In the genomic region with DNA sequence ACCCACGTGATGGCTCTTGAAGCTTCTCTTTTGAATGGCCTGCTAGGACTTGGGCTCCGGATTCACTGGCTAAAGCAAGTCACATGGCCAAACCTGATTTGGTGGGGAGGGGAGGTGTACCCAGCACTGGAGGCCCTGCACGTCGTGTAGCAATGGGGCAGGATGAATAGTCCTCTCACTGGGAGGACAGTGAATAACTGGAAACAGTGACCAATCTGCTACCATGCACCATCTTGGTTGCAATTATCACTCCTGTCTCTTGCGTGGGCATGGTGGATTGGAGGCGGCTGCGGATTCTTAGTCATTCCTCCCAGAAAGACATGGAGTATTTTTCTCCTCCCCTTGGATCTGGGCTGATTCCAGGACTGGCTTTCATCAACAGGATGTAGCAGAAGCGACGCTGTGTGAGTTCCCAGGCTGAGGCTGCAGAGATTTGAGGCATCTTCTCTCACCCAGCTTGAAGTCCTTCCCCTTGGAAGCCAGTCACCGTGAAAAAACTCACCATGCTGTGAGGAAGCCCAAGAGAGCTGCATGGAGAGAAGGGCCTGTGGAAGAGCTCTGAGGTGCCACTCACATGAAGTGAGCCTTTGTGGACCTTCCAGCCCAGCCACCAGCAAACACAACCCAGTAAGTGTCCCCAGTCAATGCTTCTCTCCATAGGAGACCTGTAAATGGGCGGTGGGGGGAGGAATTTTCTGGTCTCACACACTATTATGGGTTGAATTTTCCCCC, we compare ENCODE assay signal across 1 cellular context.
TF ChIP-seq lines count a peak whose summit lies in the region.

No MANE protein-coding gene starts in this region.

TF ChIP-seq in HepG2, 621 proteins besides CTCF, POLR2A, EP300 and RAD21 (continued from another document):
- TF ChIP-seq, protein P1, sequence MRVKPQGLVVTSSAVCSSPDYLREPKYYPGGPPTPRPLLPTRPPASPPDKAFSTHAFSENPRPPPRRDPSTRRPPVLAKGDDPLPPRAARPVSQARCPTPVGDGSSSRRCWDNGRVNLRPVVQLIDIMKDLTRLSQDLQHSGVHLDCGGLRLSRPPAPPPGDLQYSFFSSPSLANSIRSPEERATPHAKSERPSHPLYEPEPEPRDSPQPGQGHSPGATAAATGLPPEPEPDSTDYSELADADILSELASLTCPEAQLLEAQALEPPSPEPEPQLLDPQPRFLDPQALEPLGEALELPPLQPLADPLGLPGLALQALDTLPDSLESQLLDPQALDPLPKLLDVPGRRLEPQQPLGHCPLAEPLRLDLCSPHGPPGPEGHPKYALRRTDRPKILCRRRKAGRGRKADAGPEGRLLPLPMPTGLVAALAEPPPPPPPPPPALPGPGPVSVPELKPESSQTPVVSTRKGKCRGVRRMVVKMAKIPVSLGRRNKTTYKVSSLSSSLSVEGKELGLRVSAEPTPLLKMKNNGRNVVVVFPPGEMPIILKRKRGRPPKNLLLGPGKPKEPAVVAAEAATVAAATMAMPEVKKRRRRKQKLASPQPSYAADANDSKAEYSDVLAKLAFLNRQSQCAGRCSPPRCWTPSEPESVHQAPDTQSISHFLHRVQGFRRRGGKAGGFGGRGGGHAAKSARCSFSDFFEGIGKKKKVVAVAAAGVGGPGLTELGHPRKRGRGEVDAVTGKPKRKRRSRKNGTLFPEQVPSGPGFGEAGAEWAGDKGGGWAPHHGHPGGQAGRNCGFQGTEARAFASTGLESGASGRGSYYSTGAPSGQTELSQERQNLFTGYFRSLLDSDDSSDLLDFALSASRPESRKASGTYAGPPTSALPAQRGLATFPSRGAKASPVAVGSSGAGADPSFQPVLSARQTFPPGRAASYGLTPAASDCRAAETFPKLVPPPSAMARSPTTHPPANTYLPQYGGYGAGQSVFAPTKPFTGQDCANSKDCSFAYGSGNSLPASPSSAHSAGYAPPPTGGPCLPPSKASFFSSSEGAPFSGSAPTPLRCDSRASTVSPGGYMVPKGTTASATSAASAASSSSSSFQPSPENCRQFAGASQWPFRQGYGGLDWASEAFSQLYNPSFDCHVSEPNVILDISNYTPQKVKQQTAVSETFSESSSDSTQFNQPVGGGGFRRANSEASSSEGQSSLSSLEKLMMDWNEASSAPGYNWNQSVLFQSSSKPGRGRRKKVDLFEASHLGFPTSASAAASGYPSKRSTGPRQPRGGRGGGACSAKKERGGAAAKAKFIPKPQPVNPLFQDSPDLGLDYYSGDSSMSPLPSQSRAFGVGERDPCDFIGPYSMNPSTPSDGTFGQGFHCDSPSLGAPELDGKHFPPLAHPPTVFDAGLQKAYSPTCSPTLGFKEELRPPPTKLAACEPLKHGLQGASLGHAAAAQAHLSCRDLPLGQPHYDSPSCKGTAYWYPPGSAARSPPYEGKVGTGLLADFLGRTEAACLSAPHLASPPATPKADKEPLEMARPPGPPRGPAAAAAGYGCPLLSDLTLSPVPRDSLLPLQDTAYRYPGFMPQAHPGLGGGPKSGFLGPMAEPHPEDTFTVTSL (CRISPR knock-in tag; IDR thresholded peaks at IDR 0.05; ENCODE audit: borderline replicate concordance): no peak
- TF ChIP-seq XRCC5 (optimal IDR thresholded peaks at IDR 0.05; ENCODE audit: low read length) (no peak), AGO2 (optimal IDR thresholded peaks at IDR 0.05; ENCODE audit: low read depth, low read length) (no peak), SAP130 (CRISPR knock-in tag; IDR thresholded peaks at IDR 0.05; ENCODE audit: low read depth) (no peak), PTBP1 (IDR thresholded peaks at IDR 0.05; ENCODE audit: low read depth, low read length, poor library complexity, severe bottlenecking) (no peak), EHMT2 (IDR thresholded peaks at IDR 0.05; ENCODE audit: borderline replicate concordance, low read depth, low read length) (no peak), FUBP1 (CRISPR knock-in tag; IDR thresholded peaks at IDR 0.05; ENCODE audit: borderline replicate concordance) (no peak), ZBTB42 (CRISPR knock-in tag; IDR thresholded peaks at IDR 0.05) (no peak), CBX1 (IDR thresholded peaks at IDR 0.05; ENCODE audit: low read depth) (no peak), ZFX (CRISPR knock-in tag; IDR thresholded peaks at IDR 0.05; ENCODE audit: low read depth) (no peak), ZNF670 (CRISPR knock-in tag; IDR thresholded peaks at IDR 0.05; ENCODE audit: borderline replicate concordance) (no peak), ZNF251 (CRISPR knock-in tag; IDR thresholded peaks at IDR 0.05) (no peak), PATZ1 (CRISPR knock-in tag; IDR thresholded peaks at IDR 0.05) (no peak), HNF4G (IDR thresholded peaks at IDR 0.05; ENCODE audit: borderline replicate concordance, low read depth, low read length) (no peak), HNF4G (CRISPR knock-in tag; IDR thresholded peaks at IDR 0.05; ENCODE audit: borderline replicate concordance, low read depth) (no peak)
- TF ChIP-seq, protein P2, sequence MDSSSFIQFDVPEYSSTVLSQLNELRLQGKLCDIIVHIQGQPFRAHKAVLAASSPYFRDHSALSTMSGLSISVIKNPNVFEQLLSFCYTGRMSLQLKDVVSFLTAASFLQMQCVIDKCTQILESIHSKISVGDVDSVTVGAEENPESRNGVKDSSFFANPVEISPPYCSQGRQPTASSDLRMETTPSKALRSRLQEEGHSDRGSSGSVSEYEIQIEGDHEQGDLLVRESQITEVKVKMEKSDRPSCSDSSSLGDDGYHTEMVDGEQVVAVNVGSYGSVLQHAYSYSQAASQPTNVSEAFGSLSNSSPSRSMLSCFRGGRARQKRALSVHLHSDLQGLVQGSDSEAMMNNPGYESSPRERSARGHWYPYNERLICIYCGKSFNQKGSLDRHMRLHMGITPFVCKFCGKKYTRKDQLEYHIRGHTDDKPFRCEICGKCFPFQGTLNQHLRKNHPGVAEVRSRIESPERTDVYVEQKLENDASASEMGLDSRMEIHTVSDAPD (CRISPR knock-in tag; IDR thresholded peaks at IDR 0.05): no peak
- TF ChIP-seq, protein P3, sequence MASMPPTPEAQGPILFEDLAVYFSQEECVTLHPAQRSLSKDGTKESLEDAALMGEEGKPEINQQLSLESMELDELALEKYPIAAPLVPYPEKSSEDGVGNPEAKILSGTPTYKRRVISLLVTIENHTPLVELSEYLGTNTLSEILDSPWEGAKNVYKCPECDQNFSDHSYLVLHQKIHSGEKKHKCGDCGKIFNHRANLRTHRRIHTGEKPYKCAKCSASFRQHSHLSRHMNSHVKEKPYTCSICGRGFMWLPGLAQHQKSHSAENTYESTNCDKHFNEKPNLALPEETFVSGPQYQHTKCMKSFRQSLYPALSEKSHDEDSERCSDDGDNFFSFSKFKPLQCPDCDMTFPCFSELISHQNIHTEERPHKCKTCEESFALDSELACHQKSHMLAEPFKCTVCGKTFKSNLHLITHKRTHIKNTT (CRISPR knock-in tag; IDR thresholded peaks at IDR 0.05): no peak
